Comparison of ENCODE assay signal across 23 cellular contexts in the genomic region with DNA sequence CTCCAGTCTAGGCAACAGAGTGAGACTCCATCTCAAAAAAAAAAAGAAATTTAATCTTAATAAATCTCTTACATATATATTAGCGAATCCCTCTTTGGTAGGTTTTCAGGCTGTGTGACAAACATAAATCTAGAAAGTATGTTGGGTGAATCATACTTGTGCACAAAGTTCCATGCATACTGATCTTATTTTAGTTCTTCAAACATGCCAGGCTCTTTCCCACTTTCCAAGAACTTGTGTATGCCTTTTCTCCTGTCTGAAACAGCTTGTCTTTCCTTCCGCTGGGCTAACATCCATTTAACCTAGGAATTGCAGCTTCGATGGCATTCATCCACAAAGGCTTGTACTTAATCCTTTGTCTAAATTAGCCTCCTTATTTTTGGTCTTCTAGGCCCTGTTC.
A peak's percentile ranks its signal among the peaks of the same experiment; 100 is the strongest.
DNase-seq lines count a peak whose midpoint lies in the region; ATAC-seq lines count a peak whose summit lies in the region.
"Had no signal": no experiment of that assay in that cellular context is flagged by ENCODE, and none has a peak within 500 bp of the region (broad histone marks: within the 10 kb centered on the region; RNA-seq: fewer than 3 reads in every experiment).

No MANE protein-coding gene starts in this region.

- DNase-seq in GM23248 (peak; percentile 36), dedifferentiated amniotic fluid mesenchymal stem cell (ENCODE audit: extremely low spot score) (peak; percentile 18), mesenchymal stem cell (peak; percentile 28), RKO (ENCODE audit: low spot score) (no peak)
- no peak for DNase-seq in activated naive CD4-positive, alpha-beta T cell treated with anti-CD3 and anti-CD28 coated beads, Interleukin-2, amount 50 U/mL, for 16 hours
- DNase-seq in effector memory CD4-positive, alpha-beta T cell = no peak
- DNase-seq: Calu3, DMS79 treated with DMSO at 0.1 percent for 48 hours, HFFc6, KBM-7, MV-4-11, NCI-H1105, NCI-H146, NCI-H1930, NCI-H2107, NCI-H446, NCI-H524 treated with DMSO at 0.1 percent for 48 hours, NCI-H774, SIG-M5 had no signal

- H3K79me2 ChIP-seq in GM23248 (ENCODE audit: insufficient read depth) = no peaks in the 10 kb centered on the region

- in situ Hi-C loops in GM23248 (cut with MboI) = no loop called here

- no peak for ATAC-seq in GM21360 (IDR thresholded peaks at IDR 0.05; ENCODE audit: unreplicated experiment)
- ATAC-seq: GM23338 had no signal

- no peak overlapping the region for H4K91ac ChIP-seq in mesenchymal stem cell (ENCODE audit: low read length)

- no peak overlapping the region for H4K8ac ChIP-seq in mesenchymal stem cell (ENCODE audit: low read length)

- H2AFZ ChIP-seq in GM23248 = no peak overlapping the region
- H2AFZ ChIP-seq in mesenchymal stem cell (ENCODE audit: low read depth, low read length) = no peak overlapping the region
- H2AFZ ChIP-seq: GM23338 had no signal

- H3K27me3 ChIP-seq in GM23248 (replicated peaks; ENCODE audit: insufficient read depth) = no peaks in the 10 kb centered on the region
- H3K27me3 ChIP-seq in mesenchymal stem cell (ENCODE audit: control insufficient read depth in 1 of 2, insufficient read depth in 1 of 2, low read length in 2 of 2) = peaks cover 0 to 9% of the 10 kb centered on the region in 2 experiments
- no peaks in the 10 kb centered on the region for H3K27me3 ChIP-seq in effector memory CD4-positive, alpha-beta T cell (replicated peaks; ENCODE audit: control insufficient read depth, insufficient read depth, low read length, poor library complexity, severe bottlenecking)

- WGBS in GM23248 (ENCODE audit: low coverage in 1 of 2, low lambda C conversion rate in 2 of 2, missing lambda C conversion rate in 2 of 2), 2 experiments = 4 to 6% methylated on average over 3 of the region's 3 CpGs
- 84% methylated on average over 3 of the region's 3 CpGs for WGBS in mesenchymal stem cell

- H3K14ac ChIP-seq in mesenchymal stem cell (ENCODE audit: low read length in 2 of 2) = no peak overlapping the region

- no peak overlapping the region for H2BK120ac ChIP-seq in mesenchymal stem cell (ENCODE audit: low read depth, low read length)

- no peaks in the 10 kb centered on the region for H4K20me1 ChIP-seq in GM23248 (ENCODE audit: insufficient read depth)

- H2BK12ac ChIP-seq in mesenchymal stem cell (ENCODE audit: low read length in 2 of 2) = no peak overlapping the region

- no peak overlapping the region for H3K4ac ChIP-seq in mesenchymal stem cell (ENCODE audit: low read depth in 1 of 2, low read length in 2 of 2)

- H3K18ac ChIP-seq in mesenchymal stem cell (ENCODE audit: low read depth in 1 of 2, low read length in 2 of 2) = no peak overlapping the region

- no peak overlapping the region for H2BK15ac ChIP-seq in mesenchymal stem cell (ENCODE audit: low read depth, poor library complexity, severe bottlenecking)

- H3K9me3 ChIP-seq in GM23248 (ENCODE audit: low read depth) (no peaks in the 10 kb centered on the region), mesenchymal stem cell (ENCODE audit: control insufficient read depth, low read length) (no peaks in the 10 kb centered on the region)
- H3K9me3 ChIP-seq in effector memory CD4-positive, alpha-beta T cell (ENCODE audit: control insufficient read depth, low read length) = no peaks in the 10 kb centered on the region
- H3K9me3 ChIP-seq: HAP-1 had no signal

- no peak overlapping the region for H3K27ac ChIP-seq in GM23248
- H3K27ac ChIP-seq in mesenchymal stem cell (ENCODE audit: low read length, poor library complexity, severe bottlenecking) = no peak overlapping the region
- no peak overlapping the region for H3K27ac ChIP-seq in effector memory CD4-positive, alpha-beta T cell (ENCODE audit: insufficient read depth, low read length, poor library complexity, severe bottlenecking)
- H3K27ac ChIP-seq: SK-N-MC had no signal

- H3K9ac ChIP-seq in GM23248 (no peak overlapping the region), mesenchymal stem cell (ENCODE audit: low read length) (no peak overlapping the region)

- no peak overlapping the region for H2BK5ac ChIP-seq in mesenchymal stem cell (ENCODE audit: low read depth, low read length, poor library complexity, severe bottlenecking)

- H3K4me2 ChIP-seq in GM23248 (ENCODE audit: unreplicated experiment) (no peak overlapping the region), mesenchymal stem cell (ENCODE audit: low read length, poor library complexity, severe bottlenecking) (no peak overlapping the region)
- H3K4me2 ChIP-seq: GM23338 had no signal

- no peak overlapping the region for H3K4me3 ChIP-seq in GM23248
- H3K4me3 ChIP-seq in mesenchymal stem cell (ENCODE audit: insufficient read depth in 1 of 2, low read depth in 1 of 2, low read length in 2 of 2) = no peak overlapping the region
- no peak overlapping the region for H3K4me3 ChIP-seq in effector memory CD4-positive, alpha-beta T cell (ENCODE audit: insufficient read depth, low read depth, low read length, poor library complexity, severe bottlenecking)
- H3K4me3 ChIP-seq: GM23338, HAP-1, SK-N-MC had no signal

- H3K36me3 ChIP-seq in GM23248 (ENCODE audit: low read depth) (no peaks in the 10 kb centered on the region), mesenchymal stem cell (ENCODE audit: control insufficient read depth in 1 of 2, insufficient read depth in 2 of 2, low read depth in 1 of 2, low read length in 2 of 2) (no peaks in the 10 kb centered on the region)
- H3K36me3 ChIP-seq in effector memory CD4-positive, alpha-beta T cell (ENCODE audit: control insufficient read depth, insufficient read depth, low read length) = no peaks in the 10 kb centered on the region
- H3K36me3 ChIP-seq: HAP-1 had no signal

- H3K23ac ChIP-seq in mesenchymal stem cell (ENCODE audit: low read length in 2 of 2) = no peak overlapping the region

- no peaks in the 10 kb centered on the region for H3K9me2 ChIP-seq in GM23248 (ENCODE audit: insufficient read depth)

- H2AK5ac ChIP-seq in mesenchymal stem cell (ENCODE audit: low read length, severe bottlenecking) = no peak overlapping the region

- H3K79me1 ChIP-seq in mesenchymal stem cell (replicated peaks; ENCODE audit: low read length, poor library complexity, severe bottlenecking) = no peaks in the 10 kb centered on the region

- H3F3A ChIP-seq in GM23248 (ENCODE audit: insufficient read depth) = no peaks in the 10 kb centered on the region

- H3K4me1 ChIP-seq in GM23248 (ENCODE audit: insufficient read depth) (0 out of 2 replicates have a peak, but pooled peaks cover 6% of the 10 kb centered on the region), mesenchymal stem cell (ENCODE audit: control insufficient read depth, insufficient read depth, low read depth, low read length) (no peaks in the 10 kb centered on the region)
- H3K4me1 ChIP-seq in effector memory CD4-positive, alpha-beta T cell (ENCODE audit: control insufficient read depth, insufficient read depth, low read length, poor library complexity, severe bottlenecking) = no peaks in the 10 kb centered on the region
- H3K4me1 ChIP-seq: HAP-1 had no signal

Comparison
In these comparisons a context has a peak if more than half of its experiments do, and no peak if none do; other contexts are left out.
1. DNase-seq: peak in GM23248 (single experiment), dedifferentiated amniotic fluid mesenchymal stem cell (single experiment) and mesenchymal stem cell (single experiment); none in activated naive CD4-positive, alpha-beta T cell treated with anti-CD3 and anti-CD28 coated beads, Interleukin-2, amount 50 U/mL, for 16 hours (single experiment), RKO (single experiment) and effector memory CD4-positive, alpha-beta T cell (0 of 3).